8 cellular contexts compared by ENCODE assay signal in genomic region chr7:26686448-26686981, GRCh38.
DNase-seq lines count a peak whose midpoint lies in the region; TF ChIP-seq lines count a peak whose summit lies in the region.

No MANE protein-coding gene starts in this region.

- peaks cover 9% of the 10 kb centered on the region for H3K4me1 Mint-ChIP-seq in CD14-positive monocyte

- intact Hi-C loops in CD14-positive monocyte (cut with micrococcal nuclease): no loop called here

- H3K4me3 ChIP-seq in HEK293 (ENCODE audit: low read depth, low read length): no peak overlapping the region

- no peaks in the 10 kb centered on the region for H3K36me3 ChIP-seq in HEK293 (ENCODE audit: control insufficient read depth in 2 of 2, insufficient read depth in 1 of 2, low read length in 2 of 2)

- CTCF ChIA-PET in HEK293 (lab: Yijun Ruan, JAX): interaction anchor here (0.6 to 1.7 kb wide), 13 partner anchors 9 to 470 kb away, joined by 3 to 6 read pairs (median 3); partner anchors contain the start of gene HOXA7

- H3K9me3 ChIP-seq in HEK293 (ENCODE audit: control insufficient read depth, insufficient read depth, low read depth, low read length): no peaks in the 10 kb centered on the region

- no peak overlapping the region for H3K4me3 Mint-ChIP-seq in CD14-positive monocyte

- H3K27ac Mint-ChIP-seq in CD14-positive monocyte: peak overlapping the region in 1 of 7 donors; percentile 37

- POLR2A ChIA-PET in HEK293 (lab: Yijun Ruan, JAX): interaction anchor here (1.3 kb wide), 1 partner anchor 457 kb away, joined by 3 read pairs; the partner anchor contains the start of gene HOXA5

- no peaks in the 10 kb centered on the region for H3K9me3 Mint-ChIP-seq in CD14-positive monocyte

- peaks cover 44 to 54% of the 10 kb centered on the region in 2 donors for H3K36me3 Mint-ChIP-seq in CD14-positive monocyte

- H3K27ac ChIP-seq in HEK293 (ENCODE audit: extremely low read depth, low read depth, low read length): peak overlapping the region; percentile 38; the same call in 1 of the 2 replicates

- TF ChIP-seq CTCF in CD14-positive monocyte (IDR thresholded peaks at IDR 0.05): peak; percentile 89
- TF ChIP-seq CTCF in HEK293 (tag by site-specific recombination; IDR thresholded peaks at IDR 0.05): no peak

- H3K27me3 Mint-ChIP-seq in CD14-positive monocyte (ENCODE audit: low read depth in 3 of 3): no peaks in the 10 kb centered on the region

- H3K4me1 ChIP-seq in HEK293 (ENCODE audit: control insufficient read depth, insufficient read depth, low read length): peaks cover 62% of the 10 kb centered on the region

- DNase-seq in CD14-positive monocyte (ENCODE audit: low spot score) (no peak), NCI-H82 (lab: John Stamatoyannopoulos, UW) (peak; percentile 42), cerebellum (ENCODE audit: low spot score) (peak; percentile 18), medulla oblongata (ENCODE audit: extremely low spot score) (peak; percentile 66)
- no peak for DNase-seq in activated effector memory CD4-positive, alpha-beta T cell treated with Interleukin-2 at 50 U/mL for 16 hours
- no peak for DNase-seq in activated T-cell treated with anti-CD3 and anti-CD28 coated beads, Interleukin-2, amount 50 U/mL, for 1 hour
- DNase-seq in stimulated activated CD4-positive, alpha-beta T cell treated with anti-CD3 and anti-CD28 coated beads, Interleukin-1b, Interleukin-23, amount 100 ng/mL, for 48 hours: no peak

TF ChIP-seq in HEK293, 187 proteins besides CTCF, POLR2A, EP300 and RAD21 (continues in another document):
- TF ChIP-seq OSR2 (tag by site-specific recombination; IDR thresholded peaks at IDR 0.05) (no peak), ZNF571 (tag by site-specific recombination; IDR thresholded peaks at IDR 0.05) (no peak), TRIM28 (IDR thresholded peaks at IDR 0.05; ENCODE audit: borderline replicate concordance, low read length) (peak; percentile 33; the same call in 1 of the 2 replicates), ZBTB11 (tag by site-specific recombination; conservative IDR thresholded peaks at IDR 0.05; ENCODE audit: low read depth) (no peak), ZFHX2 (tag by site-specific recombination; conservative IDR thresholded peaks at IDR 0.05) (peak; percentile 66; the same call in 1 of the 2 replicates), ZNF394 (tag by site-specific recombination; IDR thresholded peaks at IDR 0.05; ENCODE audit: borderline replicate concordance) (peak; percentile 26; the same call in 1 of the 2 replicates), GLIS1 (tag by site-specific recombination; IDR thresholded peaks at IDR 0.05) (peak; percentile 78), HOXD13 (CRISPR knock-in tag; IDR thresholded peaks at IDR 0.05; ENCODE audit: borderline replicate concordance) (no peak), ZNF302 (tag by site-specific recombination; IDR thresholded peaks at IDR 0.05; ENCODE audit: low read depth) (no peak), ZNF26 (tag by site-specific recombination; IDR thresholded peaks at IDR 0.05) (no peak), YY1 (tag by site-specific recombination; IDR thresholded peaks at IDR 0.05) (no peak), GLIS2 (tag by site-specific recombination; IDR thresholded peaks at IDR 0.05) (peak; percentile 65; the same call in 1 of the 2 replicates), ZNF501 (tag by site-specific recombination; IDR thresholded peaks at IDR 0.05) (peak; percentile 59; the same call in 1 of the 2 replicates), TCF7L2 (IDR thresholded peaks at IDR 0.05; ENCODE audit: borderline replicate concordance, low read depth, low read length) (no peak), ZNF558 (tag by site-specific recombination; IDR thresholded peaks at IDR 0.05) (0 out of 2 replicates have a peak, but pooled peaks have one; percentile 13), ZNF354C (tag by site-specific recombination; IDR thresholded peaks at IDR 0.05; ENCODE audit: borderline replicate concordance, low read depth) (no peak), ZNF335 (tag by site-specific recombination; conservative IDR thresholded peaks at IDR 0.05) (peak; percentile 46), PATZ1 (tag by site-specific recombination; IDR thresholded peaks at IDR 0.05) (peak; percentile 53; the same call in 1 of the 2 replicates), ZFP37 (tag by site-specific recombination; IDR thresholded peaks at IDR 0.05) (0 out of 2 replicates have a peak, but pooled peaks have one; percentile 32), ZNF239 (tag by site-specific recombination; IDR thresholded peaks at IDR 0.05) (no peak), REPIN1 (tag by site-specific recombination; IDR thresholded peaks at IDR 0.05; ENCODE audit: low read depth) (no peak), ZNF629 (tag by site-specific recombination; IDR thresholded peaks at IDR 0.05) (peak; percentile 79), SETDB1 (IDR thresholded peaks at IDR 0.05; ENCODE audit: insufficient read length, low read length) (no peak), BCL11A (tag by site-specific recombination; IDR thresholded peaks at IDR 0.05; ENCODE audit: low read depth) (0 out of 2 replicates have a peak, but pooled peaks have one; percentile 49), ZSCAN30 (tag by site-specific recombination; IDR thresholded peaks at IDR 0.05) (0 out of 2 replicates have a peak, but pooled peaks have one; percentile 6), ZNF426 (tag by site-specific recombination; IDR thresholded peaks at IDR 0.05) (no peak), GFI1B (tag by site-specific recombination; IDR thresholded peaks at IDR 0.05) (0 out of 2 replicates have a peak, but pooled peaks have one; percentile 22), PRDM1 (tag by site-specific recombination; IDR thresholded peaks at IDR 0.05) (no peak), PBX3 (CRISPR knock-in tag; IDR thresholded peaks at IDR 0.05) (no peak), ZBTB17 (tag by site-specific recombination; IDR thresholded peaks at IDR 0.05) (peak; percentile 46; the same call in 1 of the 2 replicates)

Comparison
In these comparisons a context has a peak if more than half of its experiments do, and no peak if none do; other contexts are left out.
1. DNase-seq: peak in NCI-H82 (single experiment), cerebellum (single experiment) and medulla oblongata (single experiment); none in CD14-positive monocyte (single experiment), activated effector memory CD4-positive, alpha-beta T cell treated with Interleukin-2 at 50 U/mL for 16 hours (single experiment), activated T-cell treated with anti-CD3 and anti-CD28 coated beads, Interleukin-2, amount 50 U/mL, for 1 hour (single experiment) and stimulated activated CD4-positive, alpha-beta T cell treated with anti-CD3 and anti-CD28 coated beads, Interleukin-1b, Interleukin-23, amount 100 ng/mL, for 48 hours (single experiment).